10 cellular contexts compared by ENCODE assay signal in the genomic region with DNA sequence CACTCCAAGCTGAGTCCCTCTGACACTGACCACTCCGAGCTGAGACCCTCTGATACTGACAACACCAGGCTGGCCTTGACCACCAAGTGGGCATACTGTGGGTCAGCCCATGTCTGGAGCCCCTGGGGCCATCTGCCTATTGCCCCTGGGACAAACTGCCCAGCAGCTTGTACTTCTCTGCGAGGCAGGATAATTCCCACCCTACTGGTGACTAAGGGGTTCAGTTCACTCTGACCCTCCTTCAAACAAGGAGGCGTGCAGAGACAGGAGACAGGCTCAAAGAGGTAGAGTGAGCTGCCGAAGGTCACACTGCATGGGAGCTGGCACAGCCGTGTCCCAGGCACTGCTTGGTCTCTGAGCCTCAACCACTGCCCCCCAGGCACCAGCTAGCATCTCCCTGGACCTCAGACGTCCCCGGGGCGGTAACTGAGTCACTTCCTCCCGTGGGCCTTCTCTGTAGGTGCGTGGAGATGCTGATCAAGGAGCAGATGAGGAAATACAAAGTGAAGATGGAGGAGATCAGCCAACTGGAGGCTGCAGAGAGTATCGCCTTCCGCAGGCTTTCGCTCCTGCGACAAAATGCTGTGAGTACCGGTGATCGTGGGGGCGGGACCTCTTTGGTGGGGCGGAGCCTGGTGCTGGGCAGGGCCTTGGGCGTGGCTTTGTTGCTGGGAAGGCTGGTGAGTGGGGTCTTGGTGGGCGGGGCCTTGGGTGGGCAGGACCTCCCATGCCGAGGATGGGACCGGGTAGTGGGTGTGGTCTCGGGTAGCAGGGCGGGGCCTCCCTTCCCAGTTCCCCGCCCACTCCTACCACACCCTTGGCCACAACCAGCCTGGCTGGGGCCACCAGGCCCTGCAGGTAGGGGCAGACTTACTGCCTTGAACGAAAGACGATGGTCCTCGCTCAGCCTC. TPM values are rescaled to one million over a fixed set of nuclear protein-coding genes. Genes with fewer than 3 reads are reported as not detected.
DNase-seq lines count a peak whose midpoint lies in the region; ATAC-seq, FAIRE-seq and TF ChIP-seq lines count a peak whose summit lies in the region.
"Had no signal": no experiment of that assay in that cellular context is flagged by ENCODE, and none has a peak within 500 bp of the region (broad histone marks: within the 10 kb centered on the region; RNA-seq: fewer than 3 reads in every experiment).

No MANE protein-coding gene starts in this region.

- peaks cover 0 to 41% (median 9%) of the 10 kb centered on the region in 11 experiments; a peak in 13 of 22 replicates for H4K20me1 ChIP-seq in BLaER1 treated with 17β-estradiol and CSF1 and Interleukin-3, amounts not matched to agents 10 nM and 100 nM
- H4K20me1 ChIP-seq in endothelial cell of umbilical vein (replicated peaks; ENCODE audit: control insufficient read depth, extremely low read depth, insufficient read depth, low read length), result no peaks in the 10 kb centered on the region

- no TSS peak for BruUV-seq in endothelial cell of umbilical vein (replicated peaks; lab: Mats Ljungman, UMichigan)

- H3K4me1 ChIP-seq in BLaER1 treated with 17β-estradiol and CSF1 and Interleukin-3, amounts not matched to agents 10 nM and 100 nM, result peaks cover 20 to 82% (median 62%) of the 10 kb centered on the region in 10 experiments
- peaks cover 6% of the 10 kb centered on the region for H3K4me1 ChIP-seq in endothelial cell of umbilical vein (ENCODE audit: control insufficient read depth, extremely low read depth, insufficient read depth, low read length)
- H3K4me1 ChIP-seq in uterus, result no peaks in the 10 kb centered on the region

- DNase-seq in GM19240 (ENCODE audit: insufficient read length, low spot score) (peak; percentile 56), endothelial cell of umbilical vein (ENCODE audit: low read depth, low spot score) (peak; percentile 43), AML-193 (lab: John Stamatoyannopoulos, UW) (no peak), uterus (no peak)
- DNase-seq in T-helper 2 cell treated with Interferon-gamma antibody and Interleukin-4, amounts not matched to agents 5 μg/mL and 100 μg/mL, for 36 hours (ENCODE audit: low spot score), result peak; percentile 20
- peak; percentile 16 for DNase-seq in stimulated activated CD8-positive, alpha-beta memory T cell treated with anti-CD3 and anti-CD28 coated beads, Interleukin-12 subunit alpha, Interleukin-12 subunit beta, amount 100 ng/mL, for 24 hours (ENCODE audit: extremely low read depth)

- no peak overlapping the region for H2AFZ ChIP-seq in endothelial cell of umbilical vein (ENCODE audit: low read depth, low read length)

- no peaks in the 10 kb centered on the region for H3K9me3 ChIP-seq in BLaER1 treated with 17β-estradiol and CSF1 and Interleukin-3, amounts not matched to agents 10 nM and 100 nM (replicated peaks in 1 of 11)
- no peaks in the 10 kb centered on the region for H3K9me3 ChIP-seq in endothelial cell of umbilical vein (replicated peaks; ENCODE audit: control insufficient read depth, insufficient read depth, low read length)
- no peaks in the 10 kb centered on the region for H3K9me3 ChIP-seq in uterus

- peak overlapping the region; percentile 28 for H3K27ac Mint-ChIP-seq in T-helper 2 cell treated with Interferon-gamma antibody and Interleukin-4, amounts not matched to agents 5 μg/mL and 100 μg/mL, for 36 hours

- H3K4me2 ChIP-seq in BLaER1 treated with 17β-estradiol and CSF1 and Interleukin-3, amounts not matched to agents 10 nM and 100 nM, result peak overlapping the region; percentile 27 to 85 (median 66); a peak in 21 of 22 replicates
- no peak overlapping the region for H3K4me2 ChIP-seq in endothelial cell of umbilical vein (ENCODE audit: insufficient read depth, low read length)

- POLR2A ChIA-PET in endothelial cell of umbilical vein (lab: Charles Lee), result no interaction called here

- H3K9me3 Mint-ChIP-seq in T-helper 2 cell treated with Interferon-gamma antibody and Interleukin-4, amounts not matched to agents 5 μg/mL and 100 μg/mL, for 36 hours, result no peaks in the 10 kb centered on the region

- H3K27me3 Mint-ChIP-seq in T-helper 2 cell treated with Interferon-gamma antibody and Interleukin-4, amounts not matched to agents 5 μg/mL and 100 μg/mL, for 36 hours (ENCODE audit: low read depth), result no peaks in the 10 kb centered on the region

- peaks cover 68 to 91% (median 78%) of the 10 kb centered on the region in 11 experiments for H3K36me3 ChIP-seq in BLaER1 treated with 17β-estradiol and CSF1 and Interleukin-3, amounts not matched to agents 10 nM and 100 nM
- H3K36me3 ChIP-seq in endothelial cell of umbilical vein (ENCODE audit: control insufficient read depth in 2 of 2, extremely low read depth in 1 of 2, insufficient read depth in 2 of 2, low read length in 2 of 2), result peaks cover 0 to 40% of the 10 kb centered on the region in 2 experiments
- H3K36me3 ChIP-seq in uterus, result no peaks in the 10 kb centered on the region

- no peaks in the 10 kb centered on the region for H3K79me2 ChIP-seq in endothelial cell of umbilical vein (ENCODE audit: control insufficient read depth, insufficient read depth, low read length)

- H3K9me1 ChIP-seq in endothelial cell of umbilical vein (replicated peaks; ENCODE audit: control insufficient read depth, extremely low read depth, insufficient read depth, low read length), result no peaks in the 10 kb centered on the region

- H3K9ac ChIP-seq in BLaER1 treated with 17β-estradiol and CSF1 and Interleukin-3, amounts not matched to agents 10 nM and 100 nM, result peak overlapping the region in 8 of 11 experiments; percentile 25 to 47 (median 36); a peak in 14 of 22 replicates
- H3K9ac ChIP-seq in endothelial cell of umbilical vein (replicated peaks; ENCODE audit: extremely low read depth, insufficient read depth, low read length), result no peak overlapping the region

- no peak for TF ChIP-seq POLR2A in endothelial cell of umbilical vein (IDR thresholded peaks at IDR 0.05; ENCODE audit: low read depth, low read length)
- no peak for TF ChIP-seq POLR2A in uterus (IDR thresholded peaks at IDR 0.05)

- intact Hi-C loops in endothelial cell of umbilical vein (cut with micrococcal nuclease), result no loop called here
- intact Hi-C loops in uterus (cut with DNase I; ENCODE audit: low total_unique reads), result no loop called here

- peak; percentile 79 for FAIRE-seq in endothelial cell of umbilical vein (lab: Jason Lieb, UNC)
- FAIRE-seq: endometrium had no signal

- H3K4me3 Mint-ChIP-seq in T-helper 2 cell treated with Interferon-gamma antibody and Interleukin-4, amounts not matched to agents 5 μg/mL and 100 μg/mL, for 36 hours, result no peak overlapping the region

- H3K36me3 Mint-ChIP-seq in T-helper 2 cell treated with Interferon-gamma antibody and Interleukin-4, amounts not matched to agents 5 μg/mL and 100 μg/mL, for 36 hours (ENCODE audit: low read depth), result peaks cover 38% of the 10 kb centered on the region

- CTCF ChIA-PET in endothelial cell of umbilical vein (lab: Charles Lee), result interaction anchor here (1.4 kb wide), 1 partner anchor 26 kb away, joined by 3 read pairs; no protein-coding TSS in a partner anchor

- H3K4me1 Mint-ChIP-seq in T-helper 2 cell treated with Interferon-gamma antibody and Interleukin-4, amounts not matched to agents 5 μg/mL and 100 μg/mL, for 36 hours (ENCODE audit: low read depth), result peaks cover 10% of the 10 kb centered on the region

- TF ChIP-seq CTCF in endothelial cell of umbilical vein (IDR thresholded peaks at IDR 0.05; ENCODE audit: extremely low read depth in 1 of 2, insufficient read depth in 1 of 2, low read depth in 1 of 2, low read length in 2 of 2), result no peak
- no peak for TF ChIP-seq CTCF in uterus (IDR thresholded peaks at IDR 0.05)

- peak overlapping the region in 8 of 11 experiments; percentile 31 to 57 (median 43); a peak in 13 of 22 replicates for H3K27ac ChIP-seq in BLaER1 treated with 17β-estradiol and CSF1 and Interleukin-3, amounts not matched to agents 10 nM and 100 nM
- no peak overlapping the region for H3K27ac ChIP-seq in endothelial cell of umbilical vein (ENCODE audit: insufficient read depth, low read depth, low read length)
- no peak overlapping the region for H3K27ac ChIP-seq in uterus
- H3K27ac ChIP-seq: HL-60 had no signal

- ATAC-seq in GM21786 (IDR thresholded peaks at IDR 0.05; ENCODE audit: unreplicated experiment), result no peak

- dilution Hi-C loops in endothelial cell of umbilical vein (cut with MboI; ENCODE audit: extremely low pct_ligation_motif_present, low sequenced_read_pairs), result no loop called here

- H3K4me3 ChIP-seq in BLaER1 treated with 17β-estradiol and CSF1 and Interleukin-3, amounts not matched to agents 10 nM and 100 nM, result no peak overlapping the region
- H3K4me3 ChIP-seq in endothelial cell of umbilical vein (replicated peaks in 1 of 3; ENCODE audit: insufficient read depth in 1 of 3, low read depth in 1 of 3, low read length in 3 of 3) (no peak overlapping the region), uterus (no peak overlapping the region)

- no peaks in the 10 kb centered on the region for H3K27me3 ChIP-seq in BLaER1 treated with 17β-estradiol and CSF1 and Interleukin-3, amounts not matched to agents 10 nM and 100 nM
- H3K27me3 ChIP-seq in endothelial cell of umbilical vein (ENCODE audit: control insufficient read depth in 2 of 2, insufficient read depth in 2 of 2, low read length in 2 of 2) (no peaks in the 10 kb centered on the region), uterus (no peaks in the 10 kb centered on the region)

RNA-seq across cellular contexts. Expression of a gene that starts 5.8 kb away (rescaled TPM):
- 21.2 and 21.3 TPM in 2 replicates for total RNA-seq in endothelial cell of umbilical vein
- 27.6 and 29.8 TPM in 2 replicates for polyA plus RNA-seq in endothelial cell of umbilical vein
- polyA plus RNA-seq in endothelial cell of umbilical vein (2011; cell fraction: cytosol; rRNA removed), result 28.0 and 28.7 TPM in 2 replicates
- polyA plus RNA-seq in endothelial cell of umbilical vein (2011; cell fraction: nucleus; rRNA removed), result 33.4 and 37.0 TPM in 2 replicates
- 15.2 and 17.9 TPM in 2 replicates for polyA plus RNA-seq in endothelial cell of umbilical vein (2012)
- 10.6 and 14.3 TPM in 2 replicates for polyA minus RNA-seq in endothelial cell of umbilical vein
- polyA minus RNA-seq in endothelial cell of umbilical vein (2011; cell fraction: cytosol; rRNA and poly(A)+ RNA removed), result 19.0 TPM
- 8.7 and 9.6 TPM in 2 replicates for polyA minus RNA-seq in endothelial cell of umbilical vein (2011; cell fraction: nucleus; rRNA and poly(A)+ RNA removed)
- total RNA-seq in uterus, result 10 to 100 TPM; 11.5 to 43.5 (median 22.2) TPM

RNA-seq across cellular contexts. Expression of a gene that starts 16.6 kb away (rescaled TPM):
- 12.5 and 13.0 TPM in 2 replicates for total RNA-seq in endothelial cell of umbilical vein
- 7.4 and 7.7 TPM in 2 replicates for polyA plus RNA-seq in endothelial cell of umbilical vein
- polyA plus RNA-seq in endothelial cell of umbilical vein (2011; cell fraction: cytosol; rRNA removed), result 7.1 and 8.0 TPM in 2 replicates
- polyA plus RNA-seq in endothelial cell of umbilical vein (2011; cell fraction: nucleus; rRNA removed), result 6.6 and 7.6 TPM in 2 replicates
- 8.2 and 9.9 TPM in 2 replicates for polyA plus RNA-seq in endothelial cell of umbilical vein (2012)
- 2.5 and 2.8 TPM in 2 replicates for polyA minus RNA-seq in endothelial cell of umbilical vein
- polyA minus RNA-seq in endothelial cell of umbilical vein (2011; cell fraction: cytosol; rRNA and poly(A)+ RNA removed), result 9.4 TPM
- polyA minus RNA-seq in endothelial cell of umbilical vein (2011; cell fraction: nucleus; rRNA and poly(A)+ RNA removed), result 0.77 and 2.0 TPM in 2 replicates
- 10 to 100 TPM in 2 of 4 donors, 1 to 10 TPM in 1, not detected in 1; 5.9 to 32.6 (median 17.6) TPM for total RNA-seq in uterus

RNA-seq across cellular contexts. Expression of a gene that starts 36.3 kb away (rescaled TPM):
- total RNA-seq in endothelial cell of umbilical vein (36.1 and 39.2 TPM in 2 replicates), uterus (10 to 100 TPM; 14.3 to 45.0 (median 36.0) TPM)
- 38.9 and 53.7 TPM in 2 replicates for polyA plus RNA-seq in endothelial cell of umbilical vein
- polyA plus RNA-seq in endothelial cell of umbilical vein (2011; cell fraction: cytosol; rRNA removed), result 16.1 and 29.4 TPM in 2 replicates
- 13.1 and 13.5 TPM in 2 replicates for polyA plus RNA-seq in endothelial cell of umbilical vein (2011; cell fraction: nucleus; rRNA removed)
- 12.2 and 17.6 TPM in 2 replicates for polyA plus RNA-seq in endothelial cell of umbilical vein (2012)
- 12.3 and 20.8 TPM in 2 replicates for polyA minus RNA-seq in endothelial cell of umbilical vein
- 90.8 TPM for polyA minus RNA-seq in endothelial cell of umbilical vein (2011; cell fraction: cytosol; rRNA and poly(A)+ RNA removed)
- polyA minus RNA-seq in endothelial cell of umbilical vein (2011; cell fraction: nucleus; rRNA and poly(A)+ RNA removed), result 3.3 and 8.5 TPM in 2 replicates

RNA-seq across cellular contexts. Expression of a gene that starts 55.2 kb away (rescaled TPM):
- total RNA-seq in endothelial cell of umbilical vein (14.8 and 19.4 TPM in 2 replicates), uterus (10 to 100 TPM in 2 of 4 donors, 1 to 10 TPM in 2; 3.5 to 23.8 (median 13.0) TPM)
- 16.2 and 20.4 TPM in 2 replicates for polyA plus RNA-seq in endothelial cell of umbilical vein
- polyA plus RNA-seq in endothelial cell of umbilical vein (2011; cell fraction: cytosol; rRNA removed), result 6.1 and 8.4 TPM in 2 replicates
- polyA plus RNA-seq in endothelial cell of umbilical vein (2011; cell fraction: nucleus; rRNA removed), result 94.4 and 109 TPM in 2 replicates
- 3.1 and 4.9 TPM in 2 replicates for polyA plus RNA-seq in endothelial cell of umbilical vein (2012)
- polyA minus RNA-seq in endothelial cell of umbilical vein, result 9.0 and 10.3 TPM in 2 replicates
- not detected for polyA minus RNA-seq in endothelial cell of umbilical vein (2011; cell fraction: cytosol; rRNA and poly(A)+ RNA removed)
- polyA minus RNA-seq in endothelial cell of umbilical vein (2011; cell fraction: nucleus; rRNA and poly(A)+ RNA removed), result 13.2 and 19.9 TPM in 2 replicates

RNA-seq across cellular contexts. Expression of a gene that starts 57.9 kb away (rescaled TPM):
- total RNA-seq in endothelial cell of umbilical vein (110 and 118 TPM in 2 replicates), uterus (100 to 1,000 TPM in 2 of 4 donors, 10 to 100 TPM in 2; 58.1 to 240 (median 97.2) TPM)
- polyA plus RNA-seq in endothelial cell of umbilical vein, result 129 and 140 TPM in 2 replicates
- polyA plus RNA-seq in endothelial cell of umbilical vein (2011; cell fraction: cytosol; rRNA removed), result 137 and 138 TPM in 2 replicates
- polyA plus RNA-seq in endothelial cell of umbilical vein (2011; cell fraction: nucleus; rRNA removed), result 158 and 166 TPM in 2 replicates
- polyA plus RNA-seq in endothelial cell of umbilical vein (2012), result 89.9 and 95.1 TPM in 2 replicates
- 50.3 and 57.5 TPM in 2 replicates for polyA minus RNA-seq in endothelial cell of umbilical vein
- 43.7 TPM for polyA minus RNA-seq in endothelial cell of umbilical vein (2011; cell fraction: cytosol; rRNA and poly(A)+ RNA removed)
- polyA minus RNA-seq in endothelial cell of umbilical vein (2011; cell fraction: nucleus; rRNA and poly(A)+ RNA removed), result 23.7 and 24.5 TPM in 2 replicates

Comparison
In these comparisons a context has a peak if more than half of its experiments do, and no peak if none do; other contexts are left out.
1. H3K27ac ChIP-seq: peak in BLaER1 treated with 17β-estradiol and CSF1 and Interleukin-3, amounts not matched to agents 10 nM and 100 nM (8 of 11); none in endothelial cell of umbilical vein (single experiment) and uterus (0 of 2).
2. DNase-seq: peak in GM19240 (single experiment), T-helper 2 cell treated with Interferon-gamma antibody and Interleukin-4, amounts not matched to agents 5 μg/mL and 100 μg/mL, for 36 hours (single experiment), endothelial cell of umbilical vein (single experiment) and stimulated activated CD8-positive, alpha-beta memory T cell treated with anti-CD3 and anti-CD28 coated beads, Interleukin-12 subunit alpha, Interleukin-12 subunit beta, amount 100 ng/mL, for 24 hours (single experiment); none in AML-193 (0 of 2) and uterus (0 of 2).